In genomic region chr7:96321670-96322372, GRCh38 we compare ENCODE assay signal across 8 cellular contexts. TPM values are rescaled to one million over a fixed set of nuclear protein-coding genes. Genes with fewer than 3 reads are reported as not detected.
DNase-seq lines count a peak whose midpoint lies in the region; ATAC-seq lines count a peak whose summit lies in the region.

A gene with protein sequence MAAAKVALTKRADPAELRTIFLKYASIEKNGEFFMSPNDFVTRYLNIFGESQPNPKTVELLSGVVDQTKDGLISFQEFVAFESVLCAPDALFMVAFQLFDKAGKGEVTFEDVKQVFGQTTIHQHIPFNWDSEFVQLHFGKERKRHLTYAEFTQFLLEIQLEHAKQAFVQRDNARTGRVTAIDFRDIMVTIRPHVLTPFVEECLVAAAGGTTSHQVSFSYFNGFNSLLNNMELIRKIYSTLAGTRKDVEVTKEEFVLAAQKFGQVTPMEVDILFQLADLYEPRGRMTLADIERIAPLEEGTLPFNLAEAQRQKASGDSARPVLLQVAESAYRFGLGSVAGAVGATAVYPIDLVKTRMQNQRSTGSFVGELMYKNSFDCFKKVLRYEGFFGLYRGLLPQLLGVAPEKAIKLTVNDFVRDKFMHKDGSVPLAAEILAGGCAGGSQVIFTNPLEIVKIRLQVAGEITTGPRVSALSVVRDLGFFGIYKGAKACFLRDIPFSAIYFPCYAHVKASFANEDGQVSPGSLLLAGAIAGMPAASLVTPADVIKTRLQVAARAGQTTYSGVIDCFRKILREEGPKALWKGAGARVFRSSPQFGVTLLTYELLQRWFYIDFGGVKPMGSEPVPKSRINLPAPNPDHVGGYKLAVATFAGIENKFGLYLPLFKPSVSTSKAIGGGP (minus strand): TSS chr7:96322098. CDS start chr7:96321956, 142 bp downstream.

- DNase-seq in AG08395 (ENCODE audit: low spot score) (peak; percentile 98), NCI-H345 treated with DMSO at 0.1 percent for 48 hours (lab: John Stamatoyannopoulos, UW; ENCODE audit: unreplicated experiment) (peak; percentile 62), cerebellum (ENCODE audit: low spot score) (peak; percentile 90), kidney glomerular epithelial cell (lab: John Stamatoyannopoulos, UW) (peak; percentile 84)
- peak; percentile 45 for DNase-seq in activated CD4-positive, alpha-beta T cell treated with anti-CD3 and anti-CD28 coated beads for 1 hour
- peak; percentile 36 to 53 for DNase-seq in stimulated activated CD4-positive, alpha-beta T cell treated with anti-CD3 and anti-CD28 coated beads, Interleukin-1b, Interleukin-23, amount 100 ng/mL, for 4 hours (ENCODE audit: low read depth in 2 of 2)

- peak; percentile 71 for ATAC-seq in GM18868 (IDR thresholded peaks at IDR 0.05; ENCODE audit: unreplicated experiment)
- ATAC-seq in HG03103 (IDR thresholded peaks at IDR 0.05; ENCODE audit: low read depth, unreplicated experiment) = peak; percentile 72

RNA-seq across cellular contexts. Expression of the gene that starts here (rescaled TPM):
- 16.2 TPM for total RNA-seq in cerebellum

Comparison
In these comparisons a context has a peak if more than half of its experiments do, and no peak if none do; other contexts are left out.
1. Peak in every context shown above with its lines: DNase-seq and ATAC-seq.
2. DNase-seq: peak in every context shown above with its lines; median percentile 98 in AG08395; 90 in cerebellum; 84 in kidney glomerular epithelial cell; 62 in NCI-H345 treated with DMSO at 0.1 percent for 48 hours; 45 in activated CD4-positive, alpha-beta T cell treated with anti-CD3 and anti-CD28 coated beads for 1 hour; 44 in stimulated activated CD4-positive, alpha-beta T cell treated with anti-CD3 and anti-CD28 coated beads, Interleukin-1b, Interleukin-23, amount 100 ng/mL, for 4 hours.